Comparison of ENCODE assay signal across 9 cellular contexts in genomic region chr13:30739646-30740642, GRCh38. TPM values are rescaled to one million over a fixed set of nuclear protein-coding genes. Genes with fewer than 3 reads are reported as not detected.
DNase-seq lines count a peak whose midpoint lies in the region; ATAC-seq and TF ChIP-seq lines count a peak whose summit lies in the region.
"Had no signal": no experiment of that assay in that cellular context is flagged by ENCODE, and none has a peak within 500 bp of the region (broad histone marks: within the 10 kb centered on the region; RNA-seq: fewer than 3 reads in every experiment).

No MANE protein-coding gene starts in this region.

- peaks cover 76% of the 10 kb centered on the region for H3K79me2 ChIP-seq in Loucy (ENCODE audit: insufficient read depth, low read length)

- intact Hi-C loops in esophagus squamous epithelium (cut with DNase I), result no loop called here

- H3K36me3 ChIP-seq in BLaER1 treated with 17β-estradiol and CSF1 and Interleukin-3, amounts not matched to agents 10 nM and 100 nM, result peaks cover 0 to 89% (median 69%) of the 10 kb centered on the region in 11 experiments; a peak in 19 of 22 replicates
- H3K36me3 ChIP-seq in Loucy (ENCODE audit: insufficient read depth, low read length) (no peaks in the 10 kb centered on the region), esophagus squamous epithelium (no peaks in the 10 kb centered on the region)

- no peaks in the 10 kb centered on the region for H3K9me2 ChIP-seq in Loucy (replicated peaks; ENCODE audit: low read depth, low read length)

- peak; percentile 37 for ATAC-seq in GM21390 (IDR thresholded peaks at IDR 0.05; ENCODE audit: unreplicated experiment)

- H3K27ac ChIP-seq in BLaER1 treated with 17β-estradiol and CSF1 and Interleukin-3, amounts not matched to agents 10 nM and 100 nM, result peak overlapping the region; percentile 4 to 100 (median 98); a peak in 21 of 22 replicates
- H3K27ac ChIP-seq in esophagus squamous epithelium, result peak overlapping the region; percentile 41 to 59 (median 52)

- H3K9me3 ChIP-seq in BLaER1 treated with 17β-estradiol and CSF1 and Interleukin-3, amounts not matched to agents 10 nM and 100 nM (replicated peaks in 1 of 11), result peaks cover 0 to 8% (median 0%) of the 10 kb centered on the region in 11 experiments; a peak in 1 of 22 replicates
- no peaks in the 10 kb centered on the region for H3K9me3 ChIP-seq in Loucy (ENCODE audit: insufficient read depth, low read depth, low read length)
- H3K9me3 ChIP-seq in esophagus squamous epithelium, result no peaks in the 10 kb centered on the region

- DNase-seq in activated CD8-positive, alpha-beta memory T cell treated with anti-CD3 and anti-CD28 coated beads for 1 hour (ENCODE audit: extremely low read depth in 1 of 2, low read depth in 1 of 2), result peak; percentile 28 to 33
- no peak for DNase-seq in esophagus squamous epithelium (lab: John Stamatoyannopoulos, UW)
- peak; percentile 76 for DNase-seq in stimulated activated CD4-positive, alpha-beta T cell treated with anti-CD3 and anti-CD28 coated beads, Interleukin-1b, Interleukin-23, amount 100 ng/mL, for 48 hours
- DNase-seq in NCI-H1048 (lab: John Stamatoyannopoulos, UW), result no peak
- no peak for DNase-seq in NCI-H526 treated with DMSO at 0.1 percent for 48 hours (lab: John Stamatoyannopoulos, UW)

- peak overlapping the region; percentile 74 to 99 (median 97) for H3K4me2 ChIP-seq in BLaER1 treated with 17β-estradiol and CSF1 and Interleukin-3, amounts not matched to agents 10 nM and 100 nM
- peak overlapping the region; percentile 99 for H3K4me2 ChIP-seq in Loucy (ENCODE audit: low read depth, low read length, poor library complexity, severe bottlenecking)

- H3K27me3 ChIP-seq in BLaER1 treated with 17β-estradiol and CSF1 and Interleukin-3, amounts not matched to agents 10 nM and 100 nM, result no peaks in the 10 kb centered on the region
- H3K27me3 ChIP-seq in Loucy (ENCODE audit: insufficient read depth, low read length, poor library complexity, severe bottlenecking), result no peaks in the 10 kb centered on the region
- H3K27me3 ChIP-seq in esophagus squamous epithelium, result peaks cover 0 to 4% (median 0%) of the 10 kb centered on the region in 4 donors

- peak overlapping the region; percentile 35 to 99 (median 92); a peak in 21 of 22 replicates for H3K9ac ChIP-seq in BLaER1 treated with 17β-estradiol and CSF1 and Interleukin-3, amounts not matched to agents 10 nM and 100 nM
- H3K9ac ChIP-seq in Loucy (ENCODE audit: low read depth, low read length, poor library complexity, severe bottlenecking), result peak overlapping the region; percentile 89

- H3K4me3 ChIP-seq in BLaER1 treated with 17β-estradiol and CSF1 and Interleukin-3, amounts not matched to agents 10 nM and 100 nM, result peak overlapping the region in 9 of 10 experiments; percentile 28 to 90 (median 78); a peak in 17 of 20 replicates
- H3K4me3 ChIP-seq in Loucy (ENCODE audit: low read length, poor library complexity, severe bottlenecking), result peak overlapping the region; percentile 80
- H3K4me3 ChIP-seq in esophagus squamous epithelium, result peak overlapping the region in 3 of 4 donors; percentile 5 to 46 (median 13)

- H2AFZ ChIP-seq in Loucy (ENCODE audit: low read length), result peak overlapping the region; percentile 53

- peaks cover 64 to 97% (median 81%) of the 10 kb centered on the region in 10 experiments for H3K4me1 ChIP-seq in BLaER1 treated with 17β-estradiol and CSF1 and Interleukin-3, amounts not matched to agents 10 nM and 100 nM
- H3K4me1 ChIP-seq in Loucy (ENCODE audit: insufficient read depth, low read length, poor library complexity, severe bottlenecking) (peaks cover 85% of the 10 kb centered on the region), esophagus squamous epithelium (peaks cover 9 to 48% (median 23%) of the 10 kb centered on the region in 3 donors)

- H4K20me1 ChIP-seq in BLaER1 treated with 17β-estradiol and CSF1 and Interleukin-3, amounts not matched to agents 10 nM and 100 nM, result peaks cover 0 to 68% (median 56%) of the 10 kb centered on the region in 11 experiments; a peak in 16 of 22 replicates
- no peaks in the 10 kb centered on the region for H4K20me1 ChIP-seq in Loucy (ENCODE audit: insufficient read depth, low read length, poor library complexity, severe bottlenecking)

- TF ChIP-seq POLR2A in esophagus squamous epithelium (IDR thresholded peaks at IDR 0.05), result no peak

- TF ChIP-seq CTCF in Loucy (conservative IDR thresholded peaks at IDR 0.05; ENCODE audit: low read length) (peak; percentile 18; the same call in 1 of the 2 replicates), esophagus squamous epithelium (IDR thresholded peaks at IDR 0.05) (no peak)

- peaks cover 23% of the 10 kb centered on the region for H3F3A ChIP-seq in Loucy (ENCODE audit: low read depth)

- WGBS in esophagus squamous epithelium, 2 donors, result 20 to 24% methylated on average over 15 of the region's 15 CpGs

RNA-seq across cellular contexts. Expression of gene ALOX5AP, which starts 4.6 kb away (rescaled TPM):
- 10 to 100 TPM in 2 of 4 donors, 1 to 10 TPM in 2; 4.7 to 21.5 (median 12.7) TPM for total RNA-seq in esophagus squamous epithelium
- total RNA-seq: lung microvascular endothelial cell had no signal

Comparison
In these comparisons a context has a peak if more than half of its experiments do, and no peak if none do; other contexts are left out.
1. H3K4me3 ChIP-seq: peak in every context shown above with its lines; median percentile 80 in Loucy; 78 in BLaER1 treated with 17β-estradiol and CSF1 and Interleukin-3, amounts not matched to agents 10 nM and 100 nM; 13 in esophagus squamous epithelium.
2. DNase-seq: peak in activated CD8-positive, alpha-beta memory T cell treated with anti-CD3 and anti-CD28 coated beads for 1 hour (2 of 2) and stimulated activated CD4-positive, alpha-beta T cell treated with anti-CD3 and anti-CD28 coated beads, Interleukin-1b, Interleukin-23, amount 100 ng/mL, for 48 hours (single experiment); none in esophagus squamous epithelium (single experiment), NCI-H1048 (single experiment) and NCI-H526 treated with DMSO at 0.1 percent for 48 hours (single experiment).